Comparison of ENCODE assay signal across 10 cellular contexts in the genomic region with DNA sequence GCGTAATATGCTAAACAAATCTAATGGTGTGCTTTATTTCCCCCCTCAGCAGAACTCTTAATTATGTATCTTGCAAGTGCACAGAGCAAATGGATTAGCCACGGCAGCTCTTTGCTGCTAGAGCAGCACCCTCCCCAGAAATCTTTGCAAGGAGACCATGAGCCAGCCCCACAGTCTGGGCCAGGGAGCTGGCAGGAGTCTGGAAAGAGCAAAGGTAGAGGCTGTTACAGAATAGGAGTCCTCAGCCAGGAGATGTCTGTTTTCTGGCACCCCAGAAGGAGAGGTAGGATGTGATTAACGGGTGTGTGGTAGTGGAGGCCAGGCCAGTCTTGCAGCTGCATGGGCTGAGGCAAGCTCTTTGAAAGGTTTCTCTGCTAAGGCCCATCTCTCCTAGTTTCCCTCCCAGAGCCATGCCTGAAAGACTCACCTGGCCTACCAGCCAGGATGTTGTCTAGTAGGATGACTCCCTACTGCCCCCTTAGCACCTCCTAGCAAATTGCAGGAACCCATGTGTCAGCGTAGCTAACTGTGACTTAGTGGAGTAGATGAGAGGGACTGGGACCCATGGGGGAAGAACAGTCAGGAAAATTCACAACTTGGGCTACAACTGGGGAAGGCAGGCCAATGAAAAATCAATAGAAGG.
DNase-seq lines count a peak whose midpoint lies in the region; ATAC-seq and TF ChIP-seq lines count a peak whose summit lies in the region.
"Had no signal": no experiment of that assay in that cellular context is flagged by ENCODE, and none has a peak within 500 bp of the region (broad histone marks: within the 10 kb centered on the region; RNA-seq: fewer than 3 reads in every experiment).

No MANE protein-coding gene starts in this region.

- POLR2A ChIA-PET in A673 (lab: Charles Lee; ENCODE audit: low non-redundant PET): interaction anchor here (0.6 kb wide), 1 partner anchor 1120 kb away, joined by 8 read pairs; no protein-coding TSS in a partner anchor

- TF ChIP-seq CTCF in A673 (conservative IDR thresholded peaks at IDR 0.05; ENCODE audit: low read depth, low read length) (peak; percentile 40; the same call in 1 of the 2 replicates), tibial nerve (IDR thresholded peaks at IDR 0.05) (no peak)

- CTCF ChIA-PET in A673 (lab: Charles Lee): interaction anchor here (0.8 kb wide), 1 partner anchor 25 kb away, joined by 4 read pairs; no protein-coding TSS in a partner anchor

- H3K27me3 ChIP-seq in A673 (replicated peaks; ENCODE audit: insufficient read depth, low read depth, low read length, poor library complexity) (no peaks in the 10 kb centered on the region), iPS DF 6.9 (ENCODE audit: control insufficient read depth, insufficient read depth, low read length) (no peaks in the 10 kb centered on the region), aorta (ENCODE audit: control insufficient read depth in 1 of 2, insufficient read depth in 2 of 2, low read length in 1 of 2) (no peaks in the 10 kb centered on the region), tibial nerve (no peaks in the 10 kb centered on the region)

- H3K27ac ChIP-seq in A673 (ENCODE audit: low read depth, low read length, poor library complexity, severe bottlenecking): no peak overlapping the region
- no peak overlapping the region for H3K27ac ChIP-seq in iPS DF 6.9 (ENCODE audit: low read length)
- H3K27ac ChIP-seq in aorta (ENCODE audit: low read depth in 1 of 2, low read length in 2 of 2): no peak overlapping the region
- H3K27ac ChIP-seq in tibial nerve: no peak overlapping the region
- H3K27ac ChIP-seq: prostate gland had no signal

- no peak for TF ChIP-seq EP300 in tibial nerve (IDR thresholded peaks at IDR 0.05)

- H3K4me3 ChIP-seq in A673 (ENCODE audit: low read depth, low read length, poor library complexity, severe bottlenecking) (no peak overlapping the region), iPS DF 6.9 (ENCODE audit: low read length) (no peak overlapping the region), aorta (ENCODE audit: low read length in 2 of 2) (no peak overlapping the region), tibial nerve (no peak overlapping the region)
- H3K4me3 ChIP-seq: prostate gland had no signal

- H3K9me3 ChIP-seq in A673 (ENCODE audit: low read depth, low read length, poor library complexity, severe bottlenecking) (no peaks in the 10 kb centered on the region), iPS DF 6.9 (ENCODE audit: control insufficient read depth, insufficient read depth, low read length) (no peaks in the 10 kb centered on the region), aorta (ENCODE audit: control insufficient read depth, low read length) (no peaks in the 10 kb centered on the region), tibial nerve (no peaks in the 10 kb centered on the region)
- H3K9me3 ChIP-seq: prostate gland had no signal

- no peaks in the 10 kb centered on the region for H3K36me3 ChIP-seq in A673 (ENCODE audit: insufficient read depth, low read length, poor library complexity, severe bottlenecking)
- no peaks in the 10 kb centered on the region for H3K36me3 ChIP-seq in iPS DF 6.9 (ENCODE audit: control insufficient read depth, insufficient read depth, low read length)
- no peaks in the 10 kb centered on the region for H3K36me3 ChIP-seq in aorta (ENCODE audit: control insufficient read depth in 1 of 2, insufficient read depth in 2 of 2, low read length in 1 of 2)
- H3K36me3 ChIP-seq in tibial nerve: no peaks in the 10 kb centered on the region
- H3K36me3 ChIP-seq: prostate gland had no signal

- intact Hi-C loops in A673 (cut with micrococcal nuclease; ENCODE audit: unreplicated experiment) (loop anchor here (5.0 kb wide), 1 partner anchor 482 kb away; no protein-coding TSS in a partner anchor), aorta (cut with DNase I) (no loop called here)

- no CpG with 5 or more reads among the region's 4 CpGs for WGBS in iPS DF 6.9 (ENCODE audit: insufficient coverage, insufficient read length)
- 81 to 83% methylated on average over 4 of the region's 4 CpGs for WGBS in aorta, 2 donors
- 85% methylated on average over 4 of the region's 4 CpGs for WGBS in tibial nerve, 2 donors

- no TSS peak for BruUV-seq in A673 (replicated peaks; lab: Mats Ljungman, UMichigan)

- TF ChIP-seq POLR2A in tibial nerve (IDR thresholded peaks at IDR 0.05): no peak

- no peaks in the 10 kb centered on the region for H3K4me1 ChIP-seq in A673 (ENCODE audit: insufficient read depth, low read length, poor library complexity, severe bottlenecking)
- H3K4me1 ChIP-seq in iPS DF 6.9 (ENCODE audit: control insufficient read depth, insufficient read depth, low read length): no peaks in the 10 kb centered on the region
- no peaks in the 10 kb centered on the region for H3K4me1 ChIP-seq in aorta (ENCODE audit: control insufficient read depth in 1 of 2, insufficient read depth in 2 of 2, low read length in 2 of 2)
- H3K4me1 ChIP-seq in tibial nerve: peaks cover 0 to 4% (median 0%) of the 10 kb centered on the region in 4 donors
- H3K4me1 ChIP-seq: prostate gland had no signal

- DNase-seq in A673 (ENCODE audit: low spot score): no peak
- DNase-seq in ELF-1 (ENCODE audit: low read depth, low spot score): peak; percentile 37
- DNase-seq in NCI-H774 (lab: John Stamatoyannopoulos, UW): peak; percentile 31
- peak; percentile 71 for DNase-seq in iPS DF 6.9 (ENCODE audit: low read depth, low spot score)
- DNase-seq in aorta: no peak
- no peak for DNase-seq in tibial nerve (ENCODE audit: low spot score in 2 of 2)
- DNase-seq in ureter (ENCODE audit: low spot score): no peak

- ATAC-seq in aorta (ENCODE audit: low FRiP score) (no peak), GM21529 (IDR thresholded peaks at IDR 0.05; ENCODE audit: unreplicated experiment) (no peak)
- ATAC-seq: left lobe of liver had no signal

Comparison
In these comparisons a context has a peak if more than half of its experiments do, and no peak if none do; other contexts are left out.
1. DNase-seq: peak in ELF-1 (single experiment), NCI-H774 (single experiment) and iPS DF 6.9 (single experiment); none in A673 (single experiment), aorta (0 of 2), tibial nerve (0 of 2) and ureter (single experiment).